ENCODE assay signal across 26 cellular contexts in genomic region chr6:99530627-99531026, GRCh38.
"Had no signal": no experiment of that assay in that cellular context is flagged by ENCODE, and none has a peak within 500 bp of the region (broad histone marks: within the 10 kb centered on the region; RNA-seq: fewer than 3 reads in every experiment).

No MANE protein-coding gene starts in this region.

- H3K27ac Mint-ChIP-seq: activated CD4-positive, alpha-beta memory T cell treated with anti-CD3 and anti-CD28 coated beads for 36 hours; activated CD4-positive, alpha-beta T cell treated with anti-CD3 and anti-CD28 coated beads, Interleukin-2, amount 10 ng/mL, durations not matched to agents 24 days and 14 days; activated CD8-positive, alpha-beta memory T cell treated with anti-CD3 and anti-CD28 coated beads, Interleukin-2, amount 10 ng/mL, durations not matched to agents 7 days and 5 days; activated CD8-positive, alpha-beta T cell treated with anti-CD3 and anti-CD28 coated beads, Interleukin-2, amount 10 ng/mL, durations not matched to agents 7 days and 5 days; activated naive CD4-positive, alpha-beta T cell treated with anti-CD3 and anti-CD28 coated beads, Interleukin-2, amount 10 ng/mL, durations not matched to agents 7 days and 5 days; activated naive CD4-positive, alpha-beta T cell treated with anti-CD3 and anti-CD28 coated beads, Interleukin-2, amount 50 U/mL, for 72 hours; activated naive CD8-positive, alpha-beta T cell treated with anti-CD3 and anti-CD28 coated beads, Interleukin-2, amount 10 ng/mL, durations not matched to agents 7 days and 5 days; activated T-helper 1 cell treated with anti-CD3 and anti-CD28 coated beads, Interleukin-12 subunit alpha, Interleukin-12 subunit beta, Interleukin-2, Interleukin-4 antibody, amounts not matched to agents 30 ng/mL and 10 ng/mL and 1 ng/mL, durations not matched to agents 14 hours and 24 hours and 36 hours; activated T-helper 2 cell treated with anti-CD3 and anti-CD28 coated beads, Interferon-gamma antibody, Interleukin-2, Interleukin-4, amounts not matched to agents 10 μg/mL and 5 μg/mL and 100 μg/mL, durations not matched to agents 14 hours and 24 hours and 36 hours; brain; dendritic cell treated with granulocyte-macrophage colony-stimulating factor and Interleukin-4, amounts not matched to agents 40 ng/mL and 50 ng/mL, for 4 days; endodermal cell had no signal

- H3K27me3 Mint-ChIP-seq: activated CD4-positive, alpha-beta memory T cell treated with anti-CD3 and anti-CD28 coated beads for 36 hours; activated CD4-positive, alpha-beta T cell treated with anti-CD3 and anti-CD28 coated beads, Interleukin-2, amount 10 ng/mL, durations not matched to agents 24 days and 14 days; activated CD8-positive, alpha-beta memory T cell treated with anti-CD3 and anti-CD28 coated beads, Interleukin-2, amount 10 ng/mL, durations not matched to agents 7 days and 5 days; activated naive CD4-positive, alpha-beta T cell treated with anti-CD3 and anti-CD28 coated beads, Interleukin-2, amount 10 ng/mL, durations not matched to agents 7 days and 5 days; activated naive CD8-positive, alpha-beta T cell treated with anti-CD3 and anti-CD28 coated beads, Interleukin-2, amount 10 ng/mL, durations not matched to agents 7 days and 5 days; brain; central memory CD8-positive, alpha-beta T cell; dendritic cell treated with granulocyte-macrophage colony-stimulating factor and Interleukin-4, amounts not matched to agents 40 ng/mL and 50 ng/mL, for 4 days had no signal

- H3K4me3 ChIP-seq: ascending aorta, coronary artery, dorsolateral prefrontal cortex had no signal

- H3K4me1 Mint-ChIP-seq: activated CD4-positive, alpha-beta T cell treated with anti-CD3 and anti-CD28 coated beads, Interleukin-2, amount 10 ng/mL, durations not matched to agents 24 days and 14 days; activated CD8-positive, alpha-beta memory T cell treated with anti-CD3 and anti-CD28 coated beads, Interleukin-2, amount 10 ng/mL, durations not matched to agents 7 days and 5 days; activated naive CD4-positive, alpha-beta T cell treated with anti-CD3 and anti-CD28 coated beads, Interleukin-2, amount 10 ng/mL, durations not matched to agents 7 days and 5 days; activated naive CD8-positive, alpha-beta T cell treated with anti-CD3 and anti-CD28 coated beads, Interleukin-2, amount 10 ng/mL, durations not matched to agents 7 days and 5 days; central memory CD8-positive, alpha-beta T cell; endodermal cell had no signal

- H3K27ac ChIP-seq: ascending aorta, coronary artery, dorsolateral prefrontal cortex had no signal

- H3K36me3 Mint-ChIP-seq: activated naive CD4-positive, alpha-beta T cell treated with anti-CD3 and anti-CD28 coated beads, Interleukin-2, amount 50 U/mL, for 72 hours had no signal

- H3K27me3 ChIP-seq: ascending aorta, dorsolateral prefrontal cortex had no signal

- ATAC-seq: activated CD8-positive, alpha-beta memory T cell treated with anti-CD3 and anti-CD28 coated beads, Interleukin-2, amount 10 ng/mL, durations not matched to agents 7 days and 5 days; activated CD8-positive, alpha-beta T cell treated with anti-CD3 and anti-CD28 coated beads, Interleukin-2, amount 10 ng/mL, durations not matched to agents 7 days and 5 days; activated naive CD4-positive, alpha-beta T cell treated with anti-CD3 and anti-CD28 coated beads, Interleukin-2, amount 50 U/mL, for 72 hours; esophagus mucosa had no signal

- DNase-seq: activated CD4-positive, alpha-beta memory T cell treated with anti-CD3 and anti-CD28 coated beads for 36 hours; activated CD4-positive, alpha-beta T cell treated with anti-CD3 and anti-CD28 coated beads, Interleukin-2, amount 10 ng/mL, durations not matched to agents 24 days and 14 days; activated CD8-positive, alpha-beta memory T cell treated with anti-CD3 and anti-CD28 coated beads, Interleukin-2, amount 10 ng/mL, durations not matched to agents 7 days and 5 days; activated CD8-positive, alpha-beta memory T cell treated with anti-CD3 and anti-CD28 coated beads, Interleukin-2, amount 50 U/mL, for 4 hours; activated CD8-positive, alpha-beta T cell treated with anti-CD3 and anti-CD28 coated beads, Interleukin-2, amount 10 ng/mL, durations not matched to agents 7 days and 5 days; activated effector memory CD4-positive, alpha-beta T cell treated with anti-CD3 and anti-CD28 coated beads, Interleukin-2, amount 50 U/mL, for 16 hours; activated naive CD4-positive, alpha-beta T cell; activated naive CD4-positive, alpha-beta T cell treated with anti-CD3 and anti-CD28 coated beads, Interleukin-2, amount 10 ng/mL, durations not matched to agents 7 days and 5 days; activated naive CD8-positive, alpha-beta T cell treated with anti-CD3 and anti-CD28 coated beads, Interleukin-2, amount 10 ng/mL, durations not matched to agents 7 days and 5 days; activated T-cell treated with anti-CD3 and anti-CD28 coated beads, Interleukin-2, amount 50 U/mL, for 1 hour; activated T-cell treated with anti-CD3 and anti-CD28 coated beads, Interleukin-2, amount 50 U/mL, for 48 hours; dorsolateral prefrontal cortex; effector memory CD4-positive, alpha-beta T cell; endodermal cell; foreskin fibroblast; head of caudate nucleus; T-helper 2 cell had no signal

- H3K9me3 ChIP-seq: ascending aorta had no signal

- H3K4me3 Mint-ChIP-seq: activated CD4-positive, alpha-beta memory T cell treated with anti-CD3 and anti-CD28 coated beads for 36 hours; activated CD4-positive, alpha-beta T cell treated with anti-CD3 and anti-CD28 coated beads, Interleukin-2, amount 10 ng/mL, durations not matched to agents 24 days and 14 days; activated CD8-positive, alpha-beta memory T cell treated with anti-CD3 and anti-CD28 coated beads, Interleukin-2, amount 10 ng/mL, durations not matched to agents 7 days and 5 days; activated CD8-positive, alpha-beta T cell treated with anti-CD3 and anti-CD28 coated beads, Interleukin-2, amount 10 ng/mL, durations not matched to agents 7 days and 5 days; activated naive CD4-positive, alpha-beta T cell treated with anti-CD3 and anti-CD28 coated beads, Interleukin-2, amount 10 ng/mL, durations not matched to agents 7 days and 5 days; activated naive CD8-positive, alpha-beta T cell treated with anti-CD3 and anti-CD28 coated beads, Interleukin-2, amount 10 ng/mL, durations not matched to agents 7 days and 5 days; activated T-helper 1 cell treated with anti-CD3 and anti-CD28 coated beads, Interleukin-12 subunit alpha, Interleukin-12 subunit beta, Interleukin-2, Interleukin-4 antibody, amounts not matched to agents 30 ng/mL and 10 ng/mL and 1 ng/mL, durations not matched to agents 14 hours and 24 hours and 36 hours; brain; central memory CD8-positive, alpha-beta T cell; dendritic cell treated with granulocyte-macrophage colony-stimulating factor and Interleukin-4, amounts not matched to agents 40 ng/mL and 50 ng/mL, for 4 days; endodermal cell had no signal

- H3K4me1 ChIP-seq: ascending aorta had no signal

- H3K9me3 Mint-ChIP-seq: activated CD4-positive, alpha-beta memory T cell treated with anti-CD3 and anti-CD28 coated beads for 36 hours; activated CD4-positive, alpha-beta T cell treated with anti-CD3 and anti-CD28 coated beads, Interleukin-2, amount 10 ng/mL, durations not matched to agents 24 days and 14 days; activated naive CD4-positive, alpha-beta T cell treated with anti-CD3 and anti-CD28 coated beads, Interleukin-2, amount 10 ng/mL, durations not matched to agents 7 days and 5 days; activated naive CD4-positive, alpha-beta T cell treated with anti-CD3 and anti-CD28 coated beads, Interleukin-2, amount 50 U/mL, for 72 hours; activated naive CD8-positive, alpha-beta T cell treated with anti-CD3 and anti-CD28 coated beads, Interleukin-2, amount 10 ng/mL, durations not matched to agents 7 days and 5 days; activated T-helper 1 cell treated with anti-CD3 and anti-CD28 coated beads, Interleukin-12 subunit alpha, Interleukin-12 subunit beta, Interleukin-2, Interleukin-4 antibody, amounts not matched to agents 30 ng/mL and 10 ng/mL and 1 ng/mL, durations not matched to agents 14 hours and 24 hours and 36 hours; activated T-helper 2 cell treated with anti-CD3 and anti-CD28 coated beads, Interferon-gamma antibody, Interleukin-2, Interleukin-4, amounts not matched to agents 10 μg/mL and 5 μg/mL and 100 μg/mL, durations not matched to agents 14 hours and 24 hours and 36 hours; brain; central memory CD8-positive, alpha-beta T cell; dendritic cell treated with granulocyte-macrophage colony-stimulating factor and Interleukin-4, amounts not matched to agents 40 ng/mL and 50 ng/mL, for 4 days; endodermal cell had no signal
